12 cellular contexts compared by ENCODE assay signal in the genomic region with DNA sequence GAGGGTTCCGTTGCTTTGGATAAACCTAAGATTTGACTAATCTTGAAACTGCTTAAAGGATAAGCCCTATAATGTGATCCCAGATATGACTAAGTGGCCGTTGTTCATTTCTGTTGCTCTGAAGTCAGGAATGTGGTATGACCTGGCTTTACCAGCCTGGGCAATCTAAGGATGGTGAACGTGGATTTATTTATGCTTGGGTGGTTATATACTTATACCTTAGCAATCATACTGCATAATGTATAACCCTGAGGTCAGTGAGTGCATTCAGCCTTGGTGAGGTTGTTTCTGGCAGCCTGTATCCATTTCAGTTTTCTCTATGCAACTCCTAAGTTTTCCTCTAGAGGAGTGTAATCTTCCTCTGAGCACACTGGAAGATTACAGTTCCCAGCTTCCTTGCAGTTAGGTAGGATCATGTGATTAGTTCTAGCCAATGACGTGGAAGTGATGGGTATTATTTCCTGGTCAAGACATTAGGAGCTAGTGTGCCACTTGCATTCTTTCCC. TPM values are rescaled to one million over a fixed set of nuclear protein-coding genes. Genes with fewer than 3 reads are reported as not detected.
DNase-seq lines count a peak whose midpoint lies in the region; ATAC-seq and TF ChIP-seq lines count a peak whose summit lies in the region.
"Had no signal": no experiment of that assay in that cellular context is flagged by ENCODE, and none has a peak within 500 bp of the region (broad histone marks: within the 10 kb centered on the region; RNA-seq: fewer than 3 reads in every experiment).

No MANE protein-coding gene starts in this region.

- H3K27ac ChIP-seq in cardiac muscle cell (no peak overlapping the region), esophagus squamous epithelium (peak overlapping the region in 1 of 4 donors; percentile 44)

- H3K4me3 ChIP-seq in cardiac muscle cell (no peak overlapping the region), esophagus squamous epithelium (no peak overlapping the region)

- DNase-seq in cardiac muscle cell (ENCODE audit: low read depth in 1 of 2, low spot score in 1 of 2) = peak in 1 of 2 donors; percentile 10
- DNase-seq in left ventricle myocardium superior = no peak
- peak; percentile 20 for DNase-seq in SK-N-DZ (ENCODE audit: low spot score)
- peak; percentile 24 for DNase-seq in fibroblast of gingiva (ENCODE audit: low read depth)
- no peak for DNase-seq in SIG-M5 (lab: John Stamatoyannopoulos, UW)
- no peak for DNase-seq in NCI-H146 treated with DMSO at 0.1 percent for 48 hours (lab: John Stamatoyannopoulos, UW; ENCODE audit: unreplicated experiment)
- DNase-seq in esophagus squamous epithelium (lab: John Stamatoyannopoulos, UW) = no peak
- DNase-seq: CD8-positive, alpha-beta T cell; immature natural killer cell; NCI-H446 treated with DMSO at 0.1 percent for 48 hours had no signal

- H3K9me3 ChIP-seq in cardiac muscle cell (ENCODE audit: low read depth) (no peaks in the 10 kb centered on the region), esophagus squamous epithelium (peaks cover 0 to 7% (median 0%) of the 10 kb centered on the region in 3 donors)

- WGBS in esophagus squamous epithelium, 2 donors = 33 to 55% methylated on average over 4 of the region's 4 CpGs

- intact Hi-C loops in left ventricle myocardium superior (cut with micrococcal nuclease) = no loop called here
- intact Hi-C loops in esophagus squamous epithelium (cut with DNase I) = no loop called here

- H3K27me3 ChIP-seq in cardiac muscle cell (no peaks in the 10 kb centered on the region), esophagus squamous epithelium (no peaks in the 10 kb centered on the region)

- no peak for TF ChIP-seq POLR2A in esophagus squamous epithelium (IDR thresholded peaks at IDR 0.05)

- no peak for ATAC-seq in left ventricle myocardium superior
- no peak for ATAC-seq in HG03045 (IDR thresholded peaks at IDR 0.05; ENCODE audit: unreplicated experiment)
- ATAC-seq: CD8-positive, alpha-beta T cell; sciatic nerve had no signal

- TF ChIP-seq CTCF in cardiac muscle cell (IDR thresholded peaks at IDR 0.05; ENCODE audit: low read depth, low read length) = peak; percentile 10
- peak in 1 of 6 experiments; percentile 49 for TF ChIP-seq CTCF in esophagus squamous epithelium (IDR thresholded peaks at IDR 0.05)

- H3K36me3 ChIP-seq in cardiac muscle cell = no peaks in the 10 kb centered on the region
- no peaks in the 10 kb centered on the region for H3K36me3 ChIP-seq in esophagus squamous epithelium

- peaks cover 6% of the 10 kb centered on the region for H3K4me1 ChIP-seq in cardiac muscle cell (ENCODE audit: low read depth)
- H3K4me1 ChIP-seq in esophagus squamous epithelium = peaks cover 5 to 59% (median 23%) of the 10 kb centered on the region in 3 donors

RNA-seq across cellular contexts. Expression of gene FTO, which starts 41.9 kb away (rescaled TPM):
- 90.6 and 93.8 TPM in 2 replicates for total RNA-seq in cardiac muscle cell
- 77.7 and 116 TPM in 2 replicates for polyA plus RNA-seq in cardiac muscle cell
- 71.8 TPM for total RNA-seq in left ventricle myocardium superior
- polyA plus RNA-seq in SK-N-DZ (2014; cell fraction: cytosol; rRNA removed) = 82.1 and 103 TPM in 2 replicates
- 23.4 and 25.2 TPM in 2 replicates for polyA plus RNA-seq in SK-N-DZ (2014; cell fraction: nucleus; rRNA removed)
- 10 to 100 TPM; 29.0 to 64.1 (median 48.1) TPM for total RNA-seq in esophagus squamous epithelium

RNA-seq across cellular contexts. Expression of gene RPGRIP1L, which starts 42.1 kb away (rescaled TPM):
- total RNA-seq in cardiac muscle cell (11.0 and 15.2 TPM in 2 replicates), left ventricle myocardium superior (1.7 TPM), esophagus squamous epithelium (1 to 10 TPM; 1.2 to 3.9 (median 3.7) TPM)
- polyA plus RNA-seq in cardiac muscle cell = 8.0 and 10.4 TPM in 2 replicates
- polyA plus RNA-seq in SK-N-DZ (2014; cell fraction: cytosol; rRNA removed) = 16.6 and 17.2 TPM in 2 replicates
- polyA plus RNA-seq in SK-N-DZ (2014; cell fraction: nucleus; rRNA removed) = 23.6 and 28.3 TPM in 2 replicates

Comparison
In these comparisons a context has a peak if more than half of its experiments do, and no peak if none do; other contexts are left out.
1. DNase-seq: peak in SK-N-DZ (single experiment) and fibroblast of gingiva (single experiment); none in left ventricle myocardium superior (single experiment), SIG-M5 (single experiment), NCI-H146 treated with DMSO at 0.1 percent for 48 hours (single experiment) and esophagus squamous epithelium (single experiment).